1 cellular context compared by ENCODE assay signal in genomic region chr7:89049043-89049442, GRCh38.
TF ChIP-seq lines count a peak whose summit lies in the region.

No MANE protein-coding gene starts in this region.

TF ChIP-seq in SK-N-SH treated with all-trans-retinoic acid at 6 μM for 48 hours, 23 proteins besides CTCF, POLR2A, EP300 and RAD21 (continued from another document):
- TF ChIP-seq ISL1 (CRISPR knock-in tag; IDR thresholded peaks at IDR 0.05) (no peak), OSR1 (CRISPR knock-in tag; IDR thresholded peaks at IDR 0.05) (no peak)
TF ChIP-seq in SK-N-SH treated with all-trans-retinoic acid at 6 μM for 48 hours: peak in this region for 0.
